ENCODE assay signal across 9 cellular contexts in the genomic region with DNA sequence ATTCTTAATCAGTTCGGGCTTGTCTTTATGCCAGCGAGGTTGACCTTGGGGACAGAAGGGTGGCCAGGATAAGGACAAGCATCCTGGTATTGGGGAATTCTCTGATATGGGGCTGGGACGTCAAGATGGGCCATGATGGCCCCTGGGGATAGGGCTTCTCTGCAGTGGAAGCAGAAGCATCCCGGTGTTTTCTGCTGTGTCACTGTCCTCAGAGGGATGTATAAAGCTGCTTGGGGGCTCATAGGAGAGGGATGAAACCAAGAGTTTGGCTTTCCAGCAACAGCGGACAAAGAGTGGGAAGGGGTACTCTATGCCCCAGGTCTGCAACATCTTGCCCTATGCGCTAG. TPM values are rescaled to one million over a fixed set of nuclear protein-coding genes. Genes with fewer than 3 reads are reported as not detected.
DNase-seq lines count a peak whose midpoint lies in the region; ATAC-seq, FAIRE-seq and TF ChIP-seq lines count a peak whose summit lies in the region.
"Had no signal": no experiment of that assay in that cellular context is flagged by ENCODE, and none has a peak within 500 bp of the region (broad histone marks: within the 10 kb centered on the region; RNA-seq: fewer than 3 reads in every experiment).

No MANE protein-coding gene starts in this region.

- TF ChIP-seq POLR2A in A549 (IDR thresholded peaks at IDR 0.05; ENCODE audit: low read length) (no peak), breast epithelium (IDR thresholded peaks at IDR 0.05) (no peak)

- peaks cover 26% of the 10 kb centered on the region for H3K4me1 Mint-ChIP-seq in HFFc6 (ENCODE audit: low read depth)
- H3K4me1 Mint-ChIP-seq in naive thymus-derived CD4-positive, alpha-beta T cell = peaks cover 17 to 40% (median 34%) of the 10 kb centered on the region in 7 donors

- H3K4me1 ChIP-seq in A549 = peaks cover 34% of the 10 kb centered on the region
- peaks cover 0 to 10% of the 10 kb centered on the region in 2 donors for H3K4me1 ChIP-seq in breast epithelium
- peaks cover 5 to 21% of the 10 kb centered on the region in 2 donors for H3K4me1 ChIP-seq in naive thymus-derived CD4-positive, alpha-beta T cell (ENCODE audit: control insufficient read depth in 2 of 2, insufficient read depth in 2 of 2, low read length in 2 of 2)

- no peaks in the 10 kb centered on the region for H3K36me3 ChIP-seq in breast epithelium
- no peaks in the 10 kb centered on the region for H3K36me3 ChIP-seq in naive thymus-derived CD4-positive, alpha-beta T cell (ENCODE audit: control insufficient read depth in 2 of 3, insufficient read depth in 3 of 3, low read length in 3 of 3)
- H3K36me3 ChIP-seq: MG63 had no signal

- DNase-seq in A549 (ENCODE audit: low read depth in 1 of 2, low spot score in 1 of 2) = no peak
- DNase-seq in HFFc6 = no peak
- DNase-seq in breast epithelium (ENCODE audit: low spot score in 2 of 2) = no peak
- no peak for DNase-seq in naive thymus-derived CD4-positive, alpha-beta T cell
- no peak for DNase-seq in KG1 (lab: John Stamatoyannopoulos, UW)
- no peak for DNase-seq in head of caudate nucleus

- H3K4me3 ChIP-seq in A549 = peak overlapping the region; percentile 92
- H3K4me3 ChIP-seq in breast epithelium = peak overlapping the region in 1 of 3 donors; percentile 90
- H3K4me3 ChIP-seq in naive thymus-derived CD4-positive, alpha-beta T cell (ENCODE audit: low read length) = no peak overlapping the region

- H3K9me3 Mint-ChIP-seq in HFFc6 = no peaks in the 10 kb centered on the region
- H3K9me3 Mint-ChIP-seq in naive thymus-derived CD4-positive, alpha-beta T cell = no peaks in the 10 kb centered on the region

- H3K27ac ChIP-seq in A549 = peak overlapping the region; percentile 96 to 98
- H3K27ac ChIP-seq in breast epithelium = peak overlapping the region; percentile 90 to 91
- no peak overlapping the region for H3K27ac ChIP-seq in naive thymus-derived CD4-positive, alpha-beta T cell (ENCODE audit: low read depth, low read length)

- H3K27me3 Mint-ChIP-seq in HFFc6 (ENCODE audit: insufficient read depth) = peaks cover 10% of the 10 kb centered on the region; the same call in 1 of the 2 replicates
- H3K27me3 Mint-ChIP-seq in naive thymus-derived CD4-positive, alpha-beta T cell = peaks cover 0 to 30% (median 0%) of the 10 kb centered on the region in 5 donors

- no peak overlapping the region for H3K27ac Mint-ChIP-seq in HFFc6
- H3K27ac Mint-ChIP-seq in naive thymus-derived CD4-positive, alpha-beta T cell = peak overlapping the region in 4 of 9 donors; percentile 32 to 46 (median 36)

- FAIRE-seq in A549 (lab: Jason Lieb, UNC) = no peak

- H3K9me3 ChIP-seq in A549 (no peaks in the 10 kb centered on the region), breast epithelium (no peaks in the 10 kb centered on the region)
- H3K9me3 ChIP-seq in naive thymus-derived CD4-positive, alpha-beta T cell (ENCODE audit: control insufficient read depth in 2 of 3, low read length in 3 of 3) = no peaks in the 10 kb centered on the region
- H3K9me3 ChIP-seq: MG63 had no signal

- H3K36me3 Mint-ChIP-seq in HFFc6 (ENCODE audit: low read depth) = no peaks in the 10 kb centered on the region
- peaks cover 0 to 2% (median 0%) of the 10 kb centered on the region in 5 donors for H3K36me3 Mint-ChIP-seq in naive thymus-derived CD4-positive, alpha-beta T cell

- intact Hi-C loops in breast epithelium (cut with DNase I; ENCODE audit: low total_unique reads) (no loop called here), head of caudate nucleus (cut with DNase I) (loop anchor here (5.0 to 10.0 kb wide), 3 partner anchors 110 to 468 kb away; no protein-coding TSS in a partner anchor)
- intact Hi-C loops in naive thymus-derived CD4-positive, alpha-beta T cell (cut with micrococcal nuclease) = loop anchor here (2.0 to 10.0 kb wide), 11 partner anchors 14 to 1170 kb away; partner anchors contain the start of genes DCAF6 (in 1 of the 2), MPC2 (in 1 of the 2), SFT2D2 (in 1 of the 2) and SLC19A2 (in 1 of the 2)

- ATAC-seq in A549 = no peak
- ATAC-seq in naive thymus-derived CD4-positive, alpha-beta T cell = no peak
- no peak for ATAC-seq in GM19023 (IDR thresholded peaks at IDR 0.05; ENCODE audit: unreplicated experiment)
- no peak for ATAC-seq in GM19397 (IDR thresholded peaks at IDR 0.05; ENCODE audit: unreplicated experiment)

- TF ChIP-seq RAD21 in A549 (conservative IDR thresholded peaks at IDR 0.05 in 1 of 2, IDR thresholded peaks at IDR 0.05 in 1 of 2) = no peak

- H3K27me3 ChIP-seq in breast epithelium = no peaks in the 10 kb centered on the region
- no peaks in the 10 kb centered on the region for H3K27me3 ChIP-seq in naive thymus-derived CD4-positive, alpha-beta T cell (ENCODE audit: control insufficient read depth in 2 of 2, insufficient read depth in 2 of 2, low read length in 2 of 2)

- TF ChIP-seq EP300 in A549 (IDR thresholded peaks at IDR 0.05) = no peak

- 65% methylated on average over 6 of the region's 6 CpGs for WGBS in A549 (ENCODE audit: missing lambda C conversion rate)

- POLR2A ChIA-PET in A549 (lab: Yijun Ruan, JAX) = interaction anchor here (1.0 to 2.5 kb wide), 6 partner anchors 12 to 506 kb away, joined by 3 to 8 read pairs (median 4); no protein-coding TSS in a partner anchor
- POLR2A ChIA-PET in naive thymus-derived CD4-positive, alpha-beta T cell (lab: Charles Lee) = interaction anchor here (0.6 kb wide), 1 partner anchor 15 kb away, joined by 3 read pairs; no protein-coding TSS in a partner anchor

- CTCF ChIA-PET in A549 (lab: Yijun Ruan, JAX) = interaction anchor here (1.3 to 3.1 kb wide), 4 partner anchors 14 to 762 kb away, joined by 3 to 17 read pairs (median 10); no protein-coding TSS in a partner anchor
- CTCF ChIA-PET in naive thymus-derived CD4-positive, alpha-beta T cell (lab: Charles Lee) = no interaction called here

- peak overlapping the region; percentile 68 for H3K4me2 ChIP-seq in A549

- peak overlapping the region; percentile 69 for H3K4me3 Mint-ChIP-seq in HFFc6
- H3K4me3 Mint-ChIP-seq in naive thymus-derived CD4-positive, alpha-beta T cell = peak overlapping the region in 8 of 10 donors; percentile 62 to 87 (median 76)

- TF ChIP-seq CTCF in A549 (IDR thresholded peaks at IDR 0.05) (no peak), HFFc6 (IDR thresholded peaks at IDR 0.05) (no peak), breast epithelium (IDR thresholded peaks at IDR 0.05) (no peak)

TF ChIP-seq in A549, 52 proteins besides CTCF, POLR2A, EP300 and RAD21:
- no peak for TF ChIP-seq GATA3 (IDR thresholded peaks at IDR 0.05; ENCODE audit: borderline replicate concordance)
- no peak for TF ChIP-seq CBX8 (IDR thresholded peaks at IDR 0.05)
- TF ChIP-seq MAFK (IDR thresholded peaks at IDR 0.05; ENCODE audit: partially characterized antibody) = peak; percentile 56
- 0 out of 2 replicates have a peak, but pooled peaks have one; percentile 11 for TF ChIP-seq NFE2L2 (conservative IDR thresholded peaks at IDR 0.05; ENCODE audit: low read length)
- no peak for TF ChIP-seq HOXB5 (CRISPR knock-in tag; IDR thresholded peaks at IDR 0.05)

RNA-seq across cellular contexts. Expression of gene ATP1B1, which starts 1.4 kb away (rescaled TPM):
- polyA plus RNA-seq in A549 (2011; rRNA removed) = 323 and 377 TPM in 2 replicates
- 74.7 and 88.8 TPM in 2 replicates for polyA plus RNA-seq in A549 (2012; cell fraction: cytosol; rRNA removed)
- 51.7 and 61.3 TPM in 2 replicates for polyA plus RNA-seq in A549 (2012; cell fraction: nucleus; rRNA removed)
- polyA plus RNA-seq in A549 (2017; fragmentation: RNase III; extraction: RNeasy Plus Mini Kit Qiagen cat#74134 plus additional on column Dnase treatment) = 215 to 313 TPM (median 303 TPM) in 3 replicates
- 112 and 115 TPM in 2 replicates for polyA minus RNA-seq in A549 (2011; rRNA and poly(A)+ RNA removed)
- 10 to 100 TPM; 30.6 to 48.5 (median 42.9) TPM for total RNA-seq in HFFc6 (2021; fragmentation: NEBNext Ultra II Directional; extraction: Animal tissue kit (Norgen Biotek cat#: 25700))
- total RNA-seq in breast epithelium = 100 to 1,000 TPM in 1 of 3 donors, 10 to 100 TPM in 2; 21.8 to 173 (median 46.9) TPM
- total RNA-seq in naive thymus-derived CD4-positive, alpha-beta T cell = 10 to 100 TPM in 1 of 5 experiments, 1 to 10 TPM in 4; 1.8 to 10.6 (median 2.3) TPM
- polyA plus RNA-seq in naive thymus-derived CD4-positive, alpha-beta T cell = under 1 TPM; 0.54 to 0.66 TPM
